Comparison of ENCODE assay signal across 21 cellular contexts in genomic region chr17:44952946-44953475, GRCh38. TPM values are rescaled to one million over a fixed set of nuclear protein-coding genes. Genes with fewer than 3 reads are reported as not detected.
A peak's percentile ranks its signal among the peaks of the same experiment; 100 is the strongest.
DNase-seq lines count a peak whose midpoint lies in the region; TF ChIP-seq lines count a peak whose summit lies in the region.
"Had no signal": no experiment of that assay in that cellular context is flagged by ENCODE, and none has a peak within 500 bp of the region (broad histone marks: within the 10 kb centered on the region; RNA-seq: fewer than 3 reads in every experiment).

No MANE protein-coding gene starts in this region.

- TF ChIP-seq EP300 in sigmoid colon (IDR thresholded peaks at IDR 0.05), result no peak

- no peak overlapping the region for H3K4me3 ChIP-seq in sigmoid colon
- H3K4me3 ChIP-seq: BLaER1 treated with 17β-estradiol and CSF1 and Interleukin-3, amounts not matched to agents 10 nM and 100 nM; body of pancreas; dorsolateral prefrontal cortex; esophagus muscularis mucosa; HAP-1; MG63; psoas muscle; spleen; tibial nerve had no signal

- no peaks in the 10 kb centered on the region for H3K9me3 ChIP-seq in sigmoid colon
- H3K9me3 ChIP-seq: BLaER1 treated with 17β-estradiol and CSF1 and Interleukin-3, amounts not matched to agents 10 nM and 100 nM; body of pancreas; esophagus muscularis mucosa; HAP-1; MG63; psoas muscle; spleen; tibial nerve had no signal

- TF ChIP-seq POLR2A in sigmoid colon (IDR thresholded peaks at IDR 0.05), result no peak

- DNase-seq in NCI-H82 (lab: John Stamatoyannopoulos, UW) (peak; percentile 48), NCI-H82 treated with DMSO at 0.1 percent for 48 hours (lab: John Stamatoyannopoulos, UW; ENCODE audit: unreplicated experiment) (no peak), sigmoid colon (peak; percentile 36), NCI-H128 (lab: John Stamatoyannopoulos, UW; ENCODE audit: unreplicated experiment) (no peak)
- DNase-seq: activated naive CD4-positive, alpha-beta T cell treated with anti-CD3 and anti-CD28 coated beads, Interleukin-2, amount 50 U/mL, for 16 hours; body of pancreas; glutamatergic neuron; immature natural killer cell; mammary epithelial cell; MG63; NCI-H187 treated with DMSO at 0.1 percent for 48 hours; psoas muscle; spleen; stimulated activated naive B cell treated with anti-CD40 and anti-IgM and Interleukin-4, amounts not matched to agents 10 μg/mL and 1 μg/mL and 100 μg/mL, for 72 hours had no signal

- no peak overlapping the region for H3K27ac ChIP-seq in sigmoid colon
- H3K27ac ChIP-seq: 22Rv1; BLaER1 treated with 17β-estradiol and CSF1 and Interleukin-3, amounts not matched to agents 10 nM and 100 nM; body of pancreas; dorsolateral prefrontal cortex; esophagus muscularis mucosa; psoas muscle; spleen had no signal

- peaks cover 0 to 4% (median 1%) of the 10 kb centered on the region in 4 donors for H3K4me1 ChIP-seq in sigmoid colon
- H3K4me1 ChIP-seq: psoas muscle had no signal

- no peaks in the 10 kb centered on the region for H3K27me3 ChIP-seq in sigmoid colon
- H3K27me3 ChIP-seq: body of pancreas, dorsolateral prefrontal cortex, MG63 had no signal

- intact Hi-C loops in sigmoid colon (cut with DNase I), result no loop called here

- 78 to 82% methylated on average over 6 of the region's 6 CpGs for WGBS in sigmoid colon, 2 donors

- no peaks in the 10 kb centered on the region for H3K36me3 ChIP-seq in sigmoid colon
- H3K36me3 ChIP-seq: BLaER1 treated with 17β-estradiol and CSF1 and Interleukin-3, amounts not matched to agents 10 nM and 100 nM; esophagus muscularis mucosa; HAP-1; MG63; spleen; tibial nerve had no signal

- TF ChIP-seq CTCF in sigmoid colon (IDR thresholded peaks at IDR 0.05), result no peak

RNA-seq across cellular contexts. Expression of gene KIF18B, which starts 5.4 kb away (rescaled TPM):
- total RNA-seq in sigmoid colon, result 1 to 10 TPM in 1 of 4 donors, under 1 TPM in 3; under 0.01 to 1.4 (median 0.30) TPM
- polyA plus RNA-seq in sigmoid colon, result 10 to 100 TPM in 1 of 3 donors, 1 to 10 TPM in 1, under 1 TPM in 1; 0.60 to 10.5 (median 1.4) TPM

RNA-seq across cellular contexts. Expression of gene C1QL1, which starts 15.1 kb away (rescaled TPM):
- total RNA-seq in sigmoid colon, result 1 to 10 TPM in 2 of 4 donors, under 1 TPM in 2; 0.41 to 4.3 (median 1.3) TPM
- polyA plus RNA-seq in sigmoid colon, result 1 to 10 TPM in 2 of 3 donors, not detected in 1; 1.4 to 2.0 TPM
- total RNA-seq: natural killer cell treated with Interleukin-12 subunit alpha and Interleukin-12 subunit beta and Interleukin-15 and Interleukin-18, amount 100 ng/mL, for 72 hours; psoas muscle had no signal

RNA-seq across cellular contexts. Expression of gene GFAP, which starts 37.7 kb away (rescaled TPM):
- total RNA-seq in sigmoid colon, result not detected
- polyA plus RNA-seq in sigmoid colon, result 1 to 10 TPM in 2 of 3 donors, not detected in 1; 1.3 to 2.4 TPM
- total RNA-seq: natural killer cell treated with Interleukin-12 subunit alpha and Interleukin-12 subunit beta and Interleukin-15 and Interleukin-18, amount 100 ng/mL, for 72 hours had no signal
- polyA plus RNA-seq: mammary epithelial cell had no signal

RNA-seq across cellular contexts. Expression of gene EFTUD2, which starts 53.8 kb away (rescaled TPM):
- total RNA-seq in sigmoid colon, result 10 to 100 TPM; 33.7 to 93.1 (median 55.8) TPM
- 10 to 100 TPM; 20.6 to 48.4 (median 21.6) TPM for polyA plus RNA-seq in sigmoid colon

Comparison
In these comparisons a context has a peak if more than half of its experiments do, and no peak if none do; other contexts are left out.
1. DNase-seq: peak in NCI-H82 (single experiment) and sigmoid colon (single experiment); none in NCI-H82 treated with DMSO at 0.1 percent for 48 hours (single experiment) and NCI-H128 (single experiment).